8 cellular contexts compared by ENCODE assay signal in the genomic region with DNA sequence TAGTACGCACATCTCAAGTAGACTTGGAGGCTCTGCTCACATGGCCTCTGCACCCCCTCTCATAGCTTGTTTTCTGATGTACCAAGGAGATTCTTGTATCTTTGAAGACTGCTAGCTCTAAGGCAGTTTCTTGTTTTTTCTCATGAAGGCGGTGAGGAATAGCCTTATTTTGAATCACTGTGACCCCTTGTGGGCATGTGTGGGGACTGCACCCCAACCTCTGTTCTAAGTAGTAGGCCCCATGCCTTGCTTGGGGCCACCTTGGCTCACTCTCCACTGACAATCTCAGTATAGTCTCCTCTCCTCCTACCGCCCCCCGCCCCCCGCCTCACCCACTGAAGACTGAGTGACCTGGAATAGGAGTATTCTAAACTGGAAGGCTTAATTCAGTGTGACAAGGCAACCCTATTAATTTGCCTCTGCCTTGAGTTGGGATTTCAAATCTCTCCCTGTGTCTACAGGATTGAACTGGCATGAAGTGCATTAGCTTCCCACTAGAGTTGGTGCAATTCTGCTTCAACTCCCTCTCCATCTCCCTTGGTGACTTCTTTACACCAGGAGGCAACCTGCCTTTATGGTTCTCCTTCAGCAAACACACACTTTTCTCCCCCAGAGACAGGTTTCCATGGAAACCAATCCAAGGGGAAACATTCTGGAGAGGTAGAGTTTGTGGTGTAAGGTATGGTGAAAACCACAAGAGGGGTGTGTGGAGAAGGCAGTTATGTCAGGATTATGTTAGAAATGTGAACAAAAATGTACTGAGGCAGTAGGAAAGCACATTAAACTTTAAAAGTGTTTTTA.
DNase-seq lines count a peak whose midpoint lies in the region; ATAC-seq and TF ChIP-seq lines count a peak whose summit lies in the region.

No MANE protein-coding gene starts in this region.

- no peak overlapping the region for H3K27ac ChIP-seq in OCI-LY7 (ENCODE audit: low read depth, low read length, poor library complexity, severe bottlenecking)
- no peak overlapping the region for H3K27ac ChIP-seq in thoracic aorta

- H4K20me1 ChIP-seq in OCI-LY7 (ENCODE audit: insufficient read depth, low read length): no peaks in the 10 kb centered on the region

- intact Hi-C loops in OCI-LY7 (cut with micrococcal nuclease; ENCODE audit: unreplicated experiment): loop anchor here (1.0 kb wide), 1 partner anchor 469 kb away; no protein-coding TSS in a partner anchor

- POLR2A ChIA-PET in OCI-LY7 (lab: Charles Lee): interaction anchor here (0.7 to 1.2 kb wide), 4 partner anchors 70 to 465 kb away, joined by 3 to 5 read pairs (median 4); no protein-coding TSS in a partner anchor

- TF ChIP-seq CTCF in OCI-LY7 (conservative IDR thresholded peaks at IDR 0.05; ENCODE audit: low read length): peak; percentile 81
- TF ChIP-seq CTCF in fibroblast of the aortic adventitia (IDR thresholded peaks at IDR 0.05; ENCODE audit: insufficient read depth, low read length): peak; percentile 89
- TF ChIP-seq CTCF in thoracic aorta (IDR thresholded peaks at IDR 0.05): peak; percentile 62

- no TSS peak for BruUV-seq in OCI-LY7 (replicated peaks; lab: Mats Ljungman, UMichigan)

- no peak overlapping the region; the same call in 1 of the 2 replicates for H2AFZ ChIP-seq in OCI-LY7 (ENCODE audit: low read length)

- no peaks in the 10 kb centered on the region for H3K36me3 ChIP-seq in OCI-LY7 (ENCODE audit: insufficient read depth, low read length)
- H3K36me3 ChIP-seq in thoracic aorta: no peaks in the 10 kb centered on the region

- no peaks in the 10 kb centered on the region for H3K27me3 ChIP-seq in thoracic aorta (replicated peaks; ENCODE audit: insufficient read depth)

- no peak overlapping the region for H3K4me2 ChIP-seq in OCI-LY7 (ENCODE audit: low read length)

- no peaks in the 10 kb centered on the region for H3K79me2 ChIP-seq in OCI-LY7 (ENCODE audit: insufficient read depth, low read depth, low read length)

- H3K4me3 ChIP-seq in OCI-LY7 (ENCODE audit: low read depth, low read length, poor library complexity, severe bottlenecking) (no peak overlapping the region), fibroblast of the aortic adventitia (ENCODE audit: low read depth, low read length) (no peak overlapping the region), thoracic aorta (no peak overlapping the region)

- DNase-seq in GF-D8 (lab: John Stamatoyannopoulos, UW): peak; percentile 17
- peak; percentile 64 for DNase-seq in OCI-LY7 (ENCODE audit: low spot score)
- peak; percentile 51 for DNase-seq in activated T-cell treated with anti-CD3 and anti-CD28 coated beads, Interleukin-2, amount 50 U/mL, for 1 hour
- peak; percentile 71 for DNase-seq in fibroblast of the aortic adventitia (ENCODE audit: low read depth)
- DNase-seq in nucleus accumbens (lab: John Stamatoyannopoulos, UW): peak in 30 of 56 donors; percentile 2 to 58 (median 16)
- DNase-seq in thoracic aorta (ENCODE audit: low spot score): no peak

- H3K9me2 ChIP-seq in OCI-LY7 (ENCODE audit: insufficient read depth, low read length): no peaks in the 10 kb centered on the region

- H3K9me3 ChIP-seq in OCI-LY7 (ENCODE audit: low read length) (peaks cover 5% of the 10 kb centered on the region; the same call in 1 of the 2 replicates), thoracic aorta (no peaks in the 10 kb centered on the region)

- ATAC-seq in HG02885 (IDR thresholded peaks at IDR 0.05; ENCODE audit: poor library complexity, unreplicated experiment) (peak; percentile 81), thoracic aorta (ENCODE audit: insufficient number of reproducible peaks, low FRiP score, low read depth) (no peak), HG02678 (IDR thresholded peaks at IDR 0.05; ENCODE audit: unreplicated experiment) (no peak)

- H3K4me1 ChIP-seq in OCI-LY7 (ENCODE audit: insufficient read depth, low read length, poor library complexity, severe bottlenecking) (peaks cover 8% of the 10 kb centered on the region), thoracic aorta (ENCODE audit: control insufficient read depth in 1 of 2, low read depth in 2 of 2) (no peaks in the 10 kb centered on the region)

- CTCF ChIA-PET in OCI-LY7 (lab: Charles Lee; ENCODE audit: unreplicated experiment): no interaction called here
